ENCODE assay signal across 9 cellular contexts in genomic region chr17:44348234-44348987, GRCh38. TPM values are rescaled to one million over a fixed set of nuclear protein-coding genes. Genes with fewer than 3 reads are reported as not detected.
A peak's percentile ranks its signal among the peaks of the same experiment; 100 is the strongest.
DNase-seq lines count a peak whose midpoint lies in the region; ATAC-seq and TF ChIP-seq lines count a peak whose summit lies in the region.
"Had no signal": no experiment of that assay in that cellular context is flagged by ENCODE, and none has a peak within 500 bp of the region (broad histone marks: within the 10 kb centered on the region; RNA-seq: fewer than 3 reads in every experiment).

No MANE protein-coding gene starts in this region.

- H3F3A ChIP-seq in DOHH2 (ENCODE audit: control insufficient read depth, insufficient read depth), result peaks cover 21% of the 10 kb centered on the region

- no peaks in the 10 kb centered on the region for H3K27me3 Mint-ChIP-seq in IgD-negative memory B cell
- no peaks in the 10 kb centered on the region for H3K27me3 Mint-ChIP-seq in dendritic cell treated with granulocyte-macrophage colony-stimulating factor and Interleukin-4, amounts not matched to agents 40 ng/mL and 50 ng/mL, for 4 days
- no peaks in the 10 kb centered on the region for H3K27me3 Mint-ChIP-seq in stimulated activated naive CD8-positive, alpha-beta T cell treated with anti-CD3 and anti-CD28 coated beads, Interleukin-15, Interleukin-2, amounts not matched to agents 100 ng/mL and 50 ng/mL, for 24 hours

- TF ChIP-seq CTCF in DOHH2 (IDR thresholded peaks at IDR 0.05; ENCODE audit: low read depth, low read length, poor library complexity, severe bottlenecking), result no peak

- no peaks in the 10 kb centered on the region for H3K27me3 ChIP-seq in DOHH2 (ENCODE audit: control insufficient read depth, low read length)

- peak overlapping the region; percentile 86 for H3K27ac ChIP-seq in DOHH2 (ENCODE audit: low read depth, low read length)

- H3K4me3 Mint-ChIP-seq in IgD-negative memory B cell, result peak overlapping the region; percentile 63 to 99 (median 99)
- peak overlapping the region; percentile 67 for H3K4me3 Mint-ChIP-seq in dendritic cell treated with granulocyte-macrophage colony-stimulating factor and Interleukin-4, amounts not matched to agents 40 ng/mL and 50 ng/mL, for 4 days
- no peak overlapping the region for H3K4me3 Mint-ChIP-seq in stimulated activated naive CD8-positive, alpha-beta T cell treated with anti-CD3 and anti-CD28 coated beads, Interleukin-15, Interleukin-2, amounts not matched to agents 100 ng/mL and 50 ng/mL, for 24 hours

- H3K9me2 ChIP-seq in DOHH2 (replicated peaks; ENCODE audit: control insufficient read depth, low read length), result no peaks in the 10 kb centered on the region

- intact Hi-C loops in dendritic cell treated with granulocyte-macrophage colony-stimulating factor and Interleukin-4, amounts not matched to agents 40 ng/mL and 50 ng/mL, for 4 days (cut with micrococcal nuclease), result loop anchor here (5.0 kb wide), 1 partner anchor 131 kb away; the partner anchor contains the start of gene UBTF

- no peaks in the 10 kb centered on the region for H3K9me3 ChIP-seq in DOHH2 (ENCODE audit: control insufficient read depth, insufficient read depth, low read length)

- ATAC-seq in GM21381 (IDR thresholded peaks at IDR 0.05; ENCODE audit: unreplicated experiment) (peak; percentile 42), GM18858 (IDR thresholded peaks at IDR 0.05; ENCODE audit: unreplicated experiment) (no peak)

- H3K36me3 ChIP-seq in DOHH2 (ENCODE audit: control insufficient read depth, low read length), result peaks cover 55% of the 10 kb centered on the region

- no peak for DNase-seq in stimulated activated CD4-positive, alpha-beta T cell treated with anti-CD3 and anti-CD28 coated beads, Interleukin-2, amount 100 ng/mL, for 24 hours
- DNase-seq in COLO668 (lab: John Stamatoyannopoulos, UW; ENCODE audit: unreplicated experiment), result no peak

- peak overlapping the region; percentile 100 for H3K4me2 ChIP-seq in DOHH2 (ENCODE audit: low read length)

- no peaks in the 10 kb centered on the region for H4K20me1 ChIP-seq in DOHH2 (ENCODE audit: control insufficient read depth, insufficient read depth, low read depth, low read length)

- no peaks in the 10 kb centered on the region for H3K36me3 Mint-ChIP-seq in IgD-negative memory B cell
- peaks cover 68% of the 10 kb centered on the region for H3K36me3 Mint-ChIP-seq in dendritic cell treated with granulocyte-macrophage colony-stimulating factor and Interleukin-4, amounts not matched to agents 40 ng/mL and 50 ng/mL, for 4 days (ENCODE audit: low read depth)
- no peaks in the 10 kb centered on the region for H3K36me3 Mint-ChIP-seq in stimulated activated naive CD8-positive, alpha-beta T cell treated with anti-CD3 and anti-CD28 coated beads, Interleukin-15, Interleukin-2, amounts not matched to agents 100 ng/mL and 50 ng/mL, for 24 hours (ENCODE audit: low read depth)

- H3K4me1 Mint-ChIP-seq in IgD-negative memory B cell, result peaks cover 31 to 41% (median 37%) of the 10 kb centered on the region in 3 donors
- peaks cover 96% of the 10 kb centered on the region for H3K4me1 Mint-ChIP-seq in dendritic cell treated with granulocyte-macrophage colony-stimulating factor and Interleukin-4, amounts not matched to agents 40 ng/mL and 50 ng/mL, for 4 days (ENCODE audit: low read depth)
- peaks cover 25% of the 10 kb centered on the region for H3K4me1 Mint-ChIP-seq in stimulated activated naive CD8-positive, alpha-beta T cell treated with anti-CD3 and anti-CD28 coated beads, Interleukin-15, Interleukin-2, amounts not matched to agents 100 ng/mL and 50 ng/mL, for 24 hours (ENCODE audit: low read depth)

- no peaks in the 10 kb centered on the region for H3K9me3 Mint-ChIP-seq in IgD-negative memory B cell
- H3K9me3 Mint-ChIP-seq in dendritic cell treated with granulocyte-macrophage colony-stimulating factor and Interleukin-4, amounts not matched to agents 40 ng/mL and 50 ng/mL, for 4 days, result no peaks in the 10 kb centered on the region
- no peaks in the 10 kb centered on the region for H3K9me3 Mint-ChIP-seq in stimulated activated naive CD8-positive, alpha-beta T cell treated with anti-CD3 and anti-CD28 coated beads, Interleukin-15, Interleukin-2, amounts not matched to agents 100 ng/mL and 50 ng/mL, for 24 hours
- H3K9me3 Mint-ChIP-seq: activated naive CD4-positive, alpha-beta T cell treated with anti-CD3 and anti-CD28 coated beads, Interleukin-2, amount 50 U/mL, for 72 hours had no signal

- peak overlapping the region; percentile 47 to 94 (median 92) for H3K27ac Mint-ChIP-seq in IgD-negative memory B cell
- peak overlapping the region; percentile 98 for H3K27ac Mint-ChIP-seq in dendritic cell treated with granulocyte-macrophage colony-stimulating factor and Interleukin-4, amounts not matched to agents 40 ng/mL and 50 ng/mL, for 4 days
- peak overlapping the region; percentile 40 for H3K27ac Mint-ChIP-seq in stimulated activated naive CD8-positive, alpha-beta T cell treated with anti-CD3 and anti-CD28 coated beads, Interleukin-15, Interleukin-2, amounts not matched to agents 100 ng/mL and 50 ng/mL, for 24 hours

- H3K4me1 ChIP-seq in DOHH2 (ENCODE audit: control insufficient read depth, low read length), result peaks cover 55% of the 10 kb centered on the region

- H3K4me3 ChIP-seq in DOHH2 (ENCODE audit: low read length), result peak overlapping the region; percentile 100

- peaks cover 25% of the 10 kb centered on the region for H3K79me2 ChIP-seq in DOHH2 (ENCODE audit: control insufficient read depth, low read length)

RNA-seq across cellular contexts. Expression of gene GRN, which starts 3.3 kb away (rescaled TPM):
- 219 TPM for polyA plus RNA-seq in IgD-negative memory B cell

RNA-seq across cellular contexts. Expression of gene FAM171A2, which starts 15.2 kb away (rescaled TPM):
- 0.06 TPM for polyA plus RNA-seq in IgD-negative memory B cell

RNA-seq across cellular contexts. Expression of gene SLC25A39, which starts 23.8 kb away (rescaled TPM):
- polyA plus RNA-seq in IgD-negative memory B cell, result 135 TPM

RNA-seq across cellular contexts. Expression of gene RUNDC3A, which starts 40.0 kb away (rescaled TPM):
- not detected for polyA plus RNA-seq in IgD-negative memory B cell

RNA-seq across cellular contexts. Expression of gene ITGA2B, which starts 41.0 kb away (rescaled TPM):
- 3.0 TPM for polyA plus RNA-seq in IgD-negative memory B cell

Comparison
In these comparisons a context has a peak if more than half of its experiments do, and no peak if none do; other contexts are left out.
1. H3K27ac Mint-ChIP-seq: peak in every context shown above with its lines; median percentile 98 in dendritic cell treated with granulocyte-macrophage colony-stimulating factor and Interleukin-4, amounts not matched to agents 40 ng/mL and 50 ng/mL, for 4 days; 92 in IgD-negative memory B cell; 40 in stimulated activated naive CD8-positive, alpha-beta T cell treated with anti-CD3 and anti-CD28 coated beads, Interleukin-15, Interleukin-2, amounts not matched to agents 100 ng/mL and 50 ng/mL, for 24 hours.